19 cellular contexts compared by ENCODE assay signal in the genomic region with DNA sequence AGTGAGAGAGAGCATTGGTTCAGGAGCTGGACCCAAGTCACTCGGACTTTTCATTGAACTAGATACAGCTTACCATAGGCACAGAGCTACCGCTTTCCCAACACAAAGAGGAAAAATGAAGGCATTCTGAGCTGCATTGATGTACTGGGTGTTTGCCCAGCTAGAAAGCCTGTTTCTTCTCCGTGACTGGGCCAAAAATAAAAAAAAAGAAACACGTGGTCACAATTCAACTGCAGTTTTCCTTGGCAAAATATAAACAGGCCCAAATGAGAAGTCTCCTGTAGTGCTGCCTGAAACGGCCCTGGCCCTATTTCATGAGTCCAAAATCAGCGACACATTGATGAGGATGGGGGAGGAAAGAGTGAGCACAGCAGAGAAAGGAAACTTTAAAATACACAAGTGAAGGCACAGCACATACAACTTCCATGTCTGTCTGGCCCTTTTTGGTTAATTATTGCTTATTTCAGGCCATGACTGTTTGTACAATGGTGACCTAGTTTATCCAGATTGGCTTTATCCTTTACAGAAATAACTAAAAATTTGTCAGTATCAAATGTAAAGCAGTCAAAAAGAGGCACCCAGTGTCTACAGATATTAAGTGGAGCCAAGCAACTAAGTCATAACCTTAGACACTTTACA.
DNase-seq lines count a peak whose midpoint lies in the region; ATAC-seq, FAIRE-seq and TF ChIP-seq lines count a peak whose summit lies in the region.
"Had no signal": no experiment of that assay in that cellular context is flagged by ENCODE, and none has a peak within 500 bp of the region (broad histone marks: within the 10 kb centered on the region; RNA-seq: fewer than 3 reads in every experiment).

No MANE protein-coding gene starts in this region.

- no peak overlapping the region for H3K56ac ChIP-seq in H1 (replicated peaks; ENCODE audit: insufficient read length, low read depth, low read length)

- H2BK120ac ChIP-seq in H1 (replicated peaks; ENCODE audit: low read depth, low read length), result peak overlapping the region; percentile 56

- no peaks in the 10 kb centered on the region for H3K79me1 ChIP-seq in H1 (ENCODE audit: low read depth, low read length)

- CTCF ChIA-PET in H1 (lab: Charles Lee; ENCODE audit: partially characterized antibody), result interaction anchor here (0.8 to 1.2 kb wide), 3 partner anchors 20 to 62 kb away, joined by 4 read pairs; no protein-coding TSS in a partner anchor
- CTCF ChIA-PET in activated CD8-positive, alpha-beta memory T cell treated with anti-CD3 and anti-CD28 coated beads, Interleukin-2, amount 10 ng/mL, durations not matched to agents 7 days and 5 days (lab: Charles Lee), result interaction anchor here (0.9 kb wide), 1 partner anchor 24 kb away, joined by 3 read pairs; no protein-coding TSS in a partner anchor

- peak overlapping the region; percentile 17 for H3K18ac ChIP-seq in H1 (ENCODE audit: extremely low read depth, low read length)

- WGBS in H1 (ENCODE audit: extremely low coverage in 1 of 2, insufficient coverage in 1 of 2, insufficient read length in 1 of 2, insufficient replicate concordance in 2 of 2, low coverage in 1 of 2, low lambda C conversion rate in 2 of 2, missing lambda C conversion rate in 1 of 2), 2 experiments, result 80% methylated on average over 6 of the region's 6 CpGs; no CpG with 5 or more reads in 1 of the 2 experiments

- no peak overlapping the region for H4K5ac ChIP-seq in H1 (ENCODE audit: insufficient read length, low read depth, low read length)

- H3K36me3 ChIP-seq in H1 (ENCODE audit: control insufficient read depth in 2 of 4, insufficient read depth in 4 of 4, low read length in 3 of 4) (no peaks in the 10 kb centered on the region), rectal smooth muscle tissue (ENCODE audit: control insufficient read depth, insufficient read depth, low read length) (no peaks in the 10 kb centered on the region)
- H3K36me3 ChIP-seq: upper lobe of left lung had no signal

- H3K4me3 Mint-ChIP-seq in activated CD8-positive, alpha-beta memory T cell treated with anti-CD3 and anti-CD28 coated beads, Interleukin-2, amount 10 ng/mL, durations not matched to agents 7 days and 5 days, result no peak overlapping the region
- H3K4me3 Mint-ChIP-seq: activated naive CD8-positive, alpha-beta T cell; HFFc6; memory B cell; T-helper 1 cell treated with Interleukin-12 subunit alpha and Interleukin-12 subunit beta and Interleukin-4 antibody, amounts not matched to agents 30 μg/mL and 1 μg/mL, for 36 hours had no signal

- POLR2A ChIA-PET in H1 (lab: Charles Lee; ENCODE audit: partially characterized antibody), result no interaction called here

- H2AK5ac ChIP-seq in H1 (ENCODE audit: low read depth, low read length), result no peak overlapping the region

- no peak overlapping the region for H2BK15ac ChIP-seq in H1 (ENCODE audit: low read length)

- H3K9me3 Mint-ChIP-seq in activated CD8-positive, alpha-beta memory T cell treated with anti-CD3 and anti-CD28 coated beads, Interleukin-2, amount 10 ng/mL, durations not matched to agents 7 days and 5 days (ENCODE audit: low read depth), result no peaks in the 10 kb centered on the region
- H3K9me3 Mint-ChIP-seq: HFFc6; memory B cell; T-helper 1 cell treated with Interleukin-12 subunit alpha and Interleukin-12 subunit beta and Interleukin-4 antibody, amounts not matched to agents 30 μg/mL and 1 μg/mL, for 36 hours had no signal

- ATAC-seq in activated CD8-positive, alpha-beta memory T cell treated with anti-CD3 and anti-CD28 coated beads, Interleukin-2, amount 10 ng/mL, durations not matched to agents 7 days and 5 days, result no peak
- ATAC-seq in foreskin keratinocyte, result no peak

- no peaks in the 10 kb centered on the region for H3K9me3 ChIP-seq in H1 (ENCODE audit: insufficient read depth in 2 of 2, low read depth in 1 of 2, low read length in 1 of 2)
- H3K9me3 ChIP-seq: upper lobe of left lung had no signal

- no peak overlapping the region for H3K4me3 ChIP-seq in H1 (ENCODE audit: extremely low read depth in 1 of 4, insufficient read depth in 2 of 4, low read depth in 3 of 4, low read length in 4 of 4)
- H3K4me3 ChIP-seq in rectal smooth muscle tissue (ENCODE audit: low read length), result no peak overlapping the region
- H3K4me3 ChIP-seq: upper lobe of left lung had no signal

- peaks cover 22% of the 10 kb centered on the region for H3K4me1 Mint-ChIP-seq in activated CD8-positive, alpha-beta memory T cell treated with anti-CD3 and anti-CD28 coated beads, Interleukin-2, amount 10 ng/mL, durations not matched to agents 7 days and 5 days
- H3K4me1 Mint-ChIP-seq: memory B cell had no signal

- no peaks in the 10 kb centered on the region for H3K23me2 ChIP-seq in H1 (ENCODE audit: low read depth, low read length)

- no peak overlapping the region for H3K4ac ChIP-seq in H1 (replicated peaks; ENCODE audit: insufficient read length, low read depth, low read length)

- no peak overlapping the region for H3K4me2 ChIP-seq in H1 (ENCODE audit: insufficient read depth in 1 of 2, low read depth in 2 of 2, low read length in 2 of 2)

- H3K27me3 ChIP-seq in H1 (replicated peaks in 1 of 4; ENCODE audit: control insufficient read depth in 3 of 4, extremely low read depth in 1 of 4, insufficient read depth in 3 of 4, low read length in 3 of 4) (no peaks in the 10 kb centered on the region), layer of hippocampus (ENCODE audit: control insufficient read depth, insufficient read depth, low read length) (no peaks in the 10 kb centered on the region), rectal smooth muscle tissue (ENCODE audit: control insufficient read depth, insufficient read depth, low read length) (no peaks in the 10 kb centered on the region), foreskin keratinocyte (peaks cover 7% of the 10 kb centered on the region)
- H3K27me3 ChIP-seq: upper lobe of left lung had no signal

- peak overlapping the region; percentile 92 for H2AFZ ChIP-seq in H1 (ENCODE audit: low read length)

- H3K36me3 Mint-ChIP-seq in activated CD8-positive, alpha-beta memory T cell treated with anti-CD3 and anti-CD28 coated beads, Interleukin-2, amount 10 ng/mL, durations not matched to agents 7 days and 5 days, result peaks cover 1% of the 10 kb centered on the region
- H3K36me3 Mint-ChIP-seq: activated naive CD8-positive, alpha-beta T cell; memory B cell had no signal

- peak overlapping the region; percentile 11; the same call in 1 of the 2 replicates for H2BK20ac ChIP-seq in H1 (ENCODE audit: low read length)

- H3K79me2 ChIP-seq in H1 (ENCODE audit: control insufficient read depth in 1 of 2, insufficient read depth in 2 of 2, low read length in 2 of 2), result no peaks in the 10 kb centered on the region

- TF ChIP-seq EP300 in H1 (IDR thresholded peaks at IDR 0.05; ENCODE audit: borderline replicate concordance in 1 of 2, low read depth in 2 of 2, low read length in 2 of 2), result no peak

- H4K20me1 ChIP-seq in H1 (replicated peaks in 1 of 2; ENCODE audit: control insufficient read depth in 1 of 2, insufficient read depth in 2 of 2, low read length in 2 of 2), result no peaks in the 10 kb centered on the region

- H3K9ac ChIP-seq in H1 (replicated peaks in 1 of 4; ENCODE audit: extremely low read depth in 1 of 4, low read depth in 3 of 4, low read length in 3 of 4), result no peak overlapping the region
- H3K9ac ChIP-seq in rectal smooth muscle tissue (ENCODE audit: low read length), result no peak overlapping the region

- in situ Hi-C loops in G401 (cut with HindIII; ENCODE audit: low sequenced_read_pairs), result no loop called here

- H3K4me1 ChIP-seq in H1 (replicated peaks in 1 of 4; ENCODE audit: control insufficient read depth in 3 of 4, insufficient read depth in 4 of 4, low read length in 3 of 4), result peaks cover 0 to 14% (median 12%) of the 10 kb centered on the region in 4 experiments; a peak in 4 of 7 replicates
- H3K4me1 ChIP-seq in rectal smooth muscle tissue (ENCODE audit: control insufficient read depth, insufficient read depth, low read length), result peaks cover 36% of the 10 kb centered on the region
- no peaks in the 10 kb centered on the region for H3K4me1 ChIP-seq in foreskin keratinocyte

- H4K8ac ChIP-seq in H1 (ENCODE audit: extremely low read depth, insufficient read depth, low read length), result no peak overlapping the region

- no peak overlapping the region for H3K27ac ChIP-seq in H1 (ENCODE audit: low read depth, low read length)
- H3K27ac ChIP-seq in layer of hippocampus (ENCODE audit: low read depth, low read length), result peak overlapping the region; percentile 49
- peak overlapping the region; percentile 33 for H3K27ac ChIP-seq in rectal smooth muscle tissue (ENCODE audit: low read depth, low read length)
- H3K27ac ChIP-seq in foreskin keratinocyte, result no peak overlapping the region
- H3K27ac ChIP-seq: upper lobe of left lung had no signal

- TF ChIP-seq RAD21 in H1 (IDR thresholded peaks at IDR 0.05 in 1 of 2, conservative IDR thresholded peaks at IDR 0.05 in 1 of 2; ENCODE audit: low read depth in 2 of 2, low read length in 2 of 2), result no peak

- H3K27ac Mint-ChIP-seq in activated CD8-positive, alpha-beta memory T cell treated with anti-CD3 and anti-CD28 coated beads, Interleukin-2, amount 10 ng/mL, durations not matched to agents 7 days and 5 days, result no peak overlapping the region
- H3K27ac Mint-ChIP-seq: activated naive CD8-positive, alpha-beta T cell; HFFc6; memory B cell; T-helper 1 cell treated with Interleukin-12 subunit alpha and Interleukin-12 subunit beta and Interleukin-4 antibody, amounts not matched to agents 30 μg/mL and 1 μg/mL, for 36 hours had no signal

- no peak overlapping the region for H2BK12ac ChIP-seq in H1 (ENCODE audit: low read depth, low read length)

- H2BK5ac ChIP-seq in H1 (ENCODE audit: low read depth, low read length), result no peak overlapping the region

- H3K23ac ChIP-seq in H1 (ENCODE audit: insufficient read length), result no peak overlapping the region

- no peak overlapping the region for H3K14ac ChIP-seq in H1 (ENCODE audit: insufficient read length)

- no peak overlapping the region for H4K91ac ChIP-seq in H1 (replicated peaks; ENCODE audit: insufficient read length, low read length)

- no peak for TF ChIP-seq POLR2A in H1 (IDR thresholded peaks at IDR 0.05; ENCODE audit: control extremely low read depth in 1 of 2, low read depth in 2 of 2, low read length in 2 of 2)

- FAIRE-seq in H1 (lab: Jason Lieb, UNC), result no peak
- FAIRE-seq: G401.6 had no signal

- TF ChIP-seq CTCF in H1 (IDR thresholded peaks at IDR 0.05; ENCODE audit: control extremely low read depth in 1 of 3, insufficient read depth in 1 of 3, low read depth in 1 of 3, low read length in 3 of 3), result no peak
- no peak for TF ChIP-seq CTCF in foreskin keratinocyte (conservative IDR thresholded peaks at IDR 0.05)

- peaks cover 17% of the 10 kb centered on the region for H3K27me3 Mint-ChIP-seq in activated CD8-positive, alpha-beta memory T cell treated with anti-CD3 and anti-CD28 coated beads, Interleukin-2, amount 10 ng/mL, durations not matched to agents 7 days and 5 days
- H3K27me3 Mint-ChIP-seq: activated naive CD8-positive, alpha-beta T cell had no signal

- peak; percentile 35 for DNase-seq in G401 (ENCODE audit: low spot score)
- DNase-seq in H1 (ENCODE audit: low read depth in 1 of 2, low spot score in 2 of 2), result no peak
- DNase-seq in activated CD8-positive, alpha-beta memory T cell treated with anti-CD3 and anti-CD28 coated beads, Interleukin-2, amount 10 ng/mL, durations not matched to agents 7 days and 5 days, result no peak
- DNase-seq in foreskin keratinocyte, result no peak
- no peak for DNase-seq in NK-92 treated with Interleukin-12 subunit alpha and Interleukin-12 subunit beta, amount 100 ng/mL, for 24 hours (lab: John Stamatoyannopoulos, UW)
- no peak for DNase-seq in SHP77 (lab: John Stamatoyannopoulos, UW)
- DNase-seq: ACHN; activated CD4-positive, CD25-positive, alpha-beta regulatory T cell treated with anti-CD3 and anti-CD28 coated beads, Interleukin-2, amount 50 U/mL, for 72 hours; COR-L47; HFFc6; NCI-H2029; NCI-H748 treated with DMSO at 0.1 percent for 48 hours; upper lobe of left lung had no signal

Comparison
In these comparisons a context has a peak if more than half of its experiments do, and no peak if none do; other contexts are left out.
1. H3K27ac ChIP-seq: peak in layer of hippocampus (single experiment) and rectal smooth muscle tissue (single experiment); none in H1 (single experiment) and foreskin keratinocyte (single experiment).